9 cellular contexts compared by ENCODE assay signal in the genomic region with DNA sequence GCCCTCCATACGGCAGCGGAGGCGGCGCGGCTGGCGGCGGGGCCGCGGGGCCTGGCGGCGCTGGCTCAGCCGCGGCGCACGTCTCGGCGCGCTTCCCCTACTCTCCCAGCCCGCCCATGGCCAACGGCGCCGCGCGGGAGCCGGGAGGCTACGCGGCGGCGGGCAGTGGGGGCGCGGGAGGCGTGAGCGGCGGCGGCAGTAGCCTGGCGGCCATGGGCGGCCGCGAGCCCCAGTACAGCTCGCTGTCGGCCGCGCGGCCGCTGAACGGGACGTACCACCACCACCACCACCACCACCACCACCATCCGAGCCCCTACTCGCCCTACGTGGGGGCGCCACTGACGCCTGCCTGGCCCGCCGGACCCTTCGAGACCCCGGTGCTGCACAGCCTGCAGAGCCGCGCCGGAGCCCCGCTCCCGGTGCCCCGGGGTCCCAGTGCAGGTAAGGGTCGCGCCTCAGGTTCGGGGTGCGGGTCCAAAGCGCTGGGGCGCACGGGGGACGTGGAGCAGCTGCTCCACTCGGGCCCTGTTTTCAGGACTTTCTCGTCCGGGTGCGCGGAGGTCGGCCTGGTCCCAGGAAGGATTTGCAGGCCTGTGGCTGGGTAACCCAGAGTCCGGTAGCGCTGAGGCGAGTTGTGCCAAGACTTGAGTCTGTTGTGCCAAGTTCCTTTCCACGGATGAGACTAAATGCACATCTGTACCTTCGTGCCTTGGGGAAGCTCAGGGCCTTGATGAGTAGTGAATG. TPM values are rescaled to one million over a fixed set of nuclear protein-coding genes. Genes with fewer than 3 reads are reported as not detected.
DNase-seq lines count a peak whose midpoint lies in the region; ATAC-seq and TF ChIP-seq lines count a peak whose summit lies in the region.
"Had no signal": no experiment of that assay in that cellular context is flagged by ENCODE, and none has a peak within 500 bp of the region (broad histone marks: within the 10 kb centered on the region; RNA-seq: fewer than 3 reads in every experiment).

No MANE protein-coding gene starts in this region.

- intact Hi-C loops in mammary epithelial cell (cut with micrococcal nuclease) = loop anchor here (2.0 to 10.0 kb wide), 5 partner anchors 150 to 533 kb away; no protein-coding TSS in a partner anchor

- ATAC-seq in GM21367 (IDR thresholded peaks at IDR 0.05; ENCODE audit: unreplicated experiment) (no peak), HG03521 (IDR thresholded peaks at IDR 0.05; ENCODE audit: unreplicated experiment) (no peak)
- ATAC-seq: sciatic nerve had no signal

- H3K27me3 ChIP-seq in mammary epithelial cell (ENCODE audit: insufficient read depth, low read length) (peaks cover 14% of the 10 kb centered on the region), iPS-15b (ENCODE audit: control insufficient read depth, insufficient read depth, low read length) (peaks cover 93% of the 10 kb centered on the region)

- no peak overlapping the region for H2AFZ ChIP-seq in mammary epithelial cell (ENCODE audit: low read depth, low read length)

- H3K79me2 ChIP-seq in mammary epithelial cell (ENCODE audit: insufficient read depth, low read length) = peaks cover 12% of the 10 kb centered on the region

- H3K9ac ChIP-seq in mammary epithelial cell (ENCODE audit: insufficient read depth, low read length) (no peak overlapping the region), iPS-15b (ENCODE audit: low read depth, low read length) (no peak overlapping the region)

- H3K4me3 ChIP-seq in mammary epithelial cell (replicated peaks in 1 of 3; ENCODE audit: insufficient read depth in 1 of 3, low read depth in 2 of 3, low read length in 3 of 3) = peak overlapping the region in 1 of 3 experiments; percentile 67
- peak overlapping the region; percentile 53 for H3K4me3 ChIP-seq in iPS-15b (ENCODE audit: low read depth, low read length)
- peak overlapping the region; percentile 59 for H3K4me3 ChIP-seq in retinal pigment epithelial cell (ENCODE audit: low read length)

- 76% methylated on average over 5 of the region's 81 CpGs for WGBS in mammary epithelial cell (ENCODE audit: low coverage, missing lambda C conversion rate)

- H3K4me2 ChIP-seq in mammary epithelial cell (ENCODE audit: insufficient read depth, low read depth, low read length) = peak overlapping the region; percentile 100

- CTCF ChIA-PET in mammary epithelial cell (lab: Charles Lee; ENCODE audit: low non-redundant PET) = no interaction called here

- no peak overlapping the region for H3K27ac ChIP-seq in mammary epithelial cell (ENCODE audit: insufficient read depth, low read depth, low read length)

- H3K9me3 ChIP-seq in mammary epithelial cell (replicated peaks; ENCODE audit: insufficient read depth, low read length) (no peaks in the 10 kb centered on the region), iPS-15b (ENCODE audit: control insufficient read depth, insufficient read depth, low read length) (no peaks in the 10 kb centered on the region)

- H3K4me1 ChIP-seq in mammary epithelial cell (ENCODE audit: insufficient read depth, low read length) (peaks cover 23% of the 10 kb centered on the region), iPS-15b (ENCODE audit: control insufficient read depth, insufficient read depth, low read length) (peaks cover 4% of the 10 kb centered on the region)

- BruUV-seq in mammary epithelial cell (replicated peaks; lab: Mats Ljungman, UMichigan) = no TSS peak

- dilution Hi-C loops in mammary epithelial cell (cut with HindIII; ENCODE audit: low sequenced_read_pairs) = no loop called here

- no peaks in the 10 kb centered on the region for H4K20me1 ChIP-seq in mammary epithelial cell (ENCODE audit: insufficient read depth, low read length)

- TF ChIP-seq CTCF in mammary epithelial cell (conservative IDR thresholded peaks at IDR 0.05 in 1 of 2, IDR thresholded peaks at IDR 0.05 in 1 of 2; ENCODE audit: extremely low read depth in 1 of 2, insufficient read depth in 1 of 2, low read depth in 1 of 2, low read length in 2 of 2) = no peak
- TF ChIP-seq CTCF in retinal pigment epithelial cell (conservative IDR thresholded peaks at IDR 0.05; ENCODE audit: low read depth, low read length) = no peak

- H3K36me3 ChIP-seq in mammary epithelial cell (ENCODE audit: insufficient read depth, low read length) (peaks cover 2% of the 10 kb centered on the region), iPS-15b (ENCODE audit: control insufficient read depth, insufficient read depth, low read length) (no peaks in the 10 kb centered on the region)

- DNase-seq in GM03348 (ENCODE audit: low spot score) = peak; percentile 39
- DNase-seq in mammary epithelial cell = no peak
- no peak for DNase-seq in retinal pigment epithelial cell (ENCODE audit: low read depth)
- no peak for DNase-seq in NCI-H1105 (lab: John Stamatoyannopoulos, UW)
- DNase-seq in cerebellar cortex (ENCODE audit: low spot score) = no peak

- in situ Hi-C loops in mammary epithelial cell (cut with MboI; ENCODE audit: low sequenced_read_pairs in 2 of 2) = no loop called here

RNA-seq across cellular contexts. Expression of gene GATA6, which starts 2.6 kb away (rescaled TPM):
- 1 to 10 TPM; 1.0 to 3.6 TPM for total RNA-seq in mammary epithelial cell
- polyA plus RNA-seq in mammary epithelial cell = 0.62 TPM
- not detected for polyA minus RNA-seq in mammary epithelial cell
